ENCODE assay signal across 13 cellular contexts in the genomic region with DNA sequence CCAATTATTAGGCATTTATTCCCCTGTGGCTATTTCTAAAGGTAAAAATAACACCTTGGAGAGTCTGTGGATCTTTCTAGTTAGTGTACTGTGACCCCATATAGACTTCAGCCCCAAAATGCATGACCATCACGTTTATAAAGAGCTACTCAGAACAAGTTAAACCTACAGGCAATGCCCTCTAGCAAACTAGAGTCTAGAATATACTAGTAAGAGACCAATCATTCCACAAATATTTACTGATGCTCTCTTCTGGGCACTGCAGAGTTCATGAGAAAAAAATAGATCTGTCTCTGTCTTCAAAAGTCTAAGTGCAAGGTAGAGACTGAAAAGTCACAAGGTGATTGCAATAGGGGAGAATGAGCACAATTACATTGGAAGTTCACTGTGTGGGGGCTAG. TPM values are rescaled to one million over a fixed set of nuclear protein-coding genes. Genes with fewer than 3 reads are reported as not detected.
DNase-seq lines count a peak whose midpoint lies in the region; ATAC-seq and TF ChIP-seq lines count a peak whose summit lies in the region.
"Had no signal": no experiment of that assay in that cellular context is flagged by ENCODE, and none has a peak within 500 bp of the region (broad histone marks: within the 10 kb centered on the region; RNA-seq: fewer than 3 reads in every experiment).

No MANE protein-coding gene starts in this region.

- H2BK15ac ChIP-seq in neuronal stem cell (ENCODE audit: low read length), result no peak overlapping the region

- H3K4me1 ChIP-seq in ascending aorta, result peaks cover 0 to 21% of the 10 kb centered on the region in 2 donors
- peaks cover 0 to 31% (median 7%) of the 10 kb centered on the region in 3 donors for H3K4me1 ChIP-seq in gastroesophageal sphincter
- peaks cover 12 to 53% of the 10 kb centered on the region in 2 donors for H3K4me1 ChIP-seq in thoracic aorta (ENCODE audit: control insufficient read depth in 1 of 2, low read depth in 2 of 2)
- peaks cover 9% of the 10 kb centered on the region for H3K4me1 ChIP-seq in OCI-LY7 (ENCODE audit: insufficient read depth, low read length, poor library complexity, severe bottlenecking)
- H3K4me1 ChIP-seq in neuronal stem cell (ENCODE audit: control insufficient read depth in 2 of 2, insufficient read depth in 1 of 2, low read depth in 1 of 2, low read length in 2 of 2), result peaks cover 0 to 1% of the 10 kb centered on the region in 2 donors

- no TSS peak for BruUV-seq in OCI-LY7 (replicated peaks; lab: Mats Ljungman, UMichigan)

- intact Hi-C loops in ascending aorta (cut with DNase I) (no loop called here), OCI-LY7 (cut with micrococcal nuclease; ENCODE audit: unreplicated experiment) (no loop called here)

- TF ChIP-seq POLR2A in gastroesophageal sphincter (IDR thresholded peaks at IDR 0.05), result no peak

- H3K9me3 ChIP-seq in ascending aorta (no peaks in the 10 kb centered on the region), gastroesophageal sphincter (no peaks in the 10 kb centered on the region), thoracic aorta (no peaks in the 10 kb centered on the region), OCI-LY7 (ENCODE audit: low read length) (no peaks in the 10 kb centered on the region), neuronal stem cell (replicated peaks in 1 of 2; ENCODE audit: control insufficient read depth in 2 of 2, insufficient read depth in 1 of 2, low read depth in 1 of 2, low read length in 2 of 2) (no peaks in the 10 kb centered on the region)

- no peak overlapping the region for H3K14ac ChIP-seq in neuronal stem cell (ENCODE audit: low read length)

- no peak overlapping the region for H3K23ac ChIP-seq in neuronal stem cell (ENCODE audit: low read depth, low read length, poor library complexity)

- H3K4ac ChIP-seq in neuronal stem cell (ENCODE audit: low read length), result no peak overlapping the region

- ATAC-seq in gastroesophageal sphincter (no peak), thoracic aorta (ENCODE audit: insufficient number of reproducible peaks, low FRiP score, low read depth) (no peak)
- ATAC-seq: HCT116 had no signal

- H2AK5ac ChIP-seq in neuronal stem cell (ENCODE audit: low read depth, low read length), result no peak overlapping the region

- DNase-seq in EL, result peak; percentile 20
- DNase-seq in ascending aorta (ENCODE audit: low spot score in 2 of 2), result no peak
- DNase-seq in thoracic aorta (ENCODE audit: low spot score), result no peak
- no peak for DNase-seq in OCI-LY7 (ENCODE audit: low spot score)
- DNase-seq in T-helper 2 cell, result no peak
- no peak for DNase-seq in neuronal stem cell (ENCODE audit: low spot score)
- DNase-seq: CD4-positive, alpha-beta memory T cell; DMS153; DMS79 treated with DMSO at 0.1 percent for 48 hours; GF-D8 had no signal

- peak overlapping the region; percentile 61 to 66 for H3K27ac ChIP-seq in ascending aorta
- peak overlapping the region in 3 of 4 donors; percentile 26 to 71 (median 55) for H3K27ac ChIP-seq in gastroesophageal sphincter
- H3K27ac ChIP-seq in thoracic aorta, result peak overlapping the region; percentile 20 to 33
- no peak overlapping the region for H3K27ac ChIP-seq in OCI-LY7 (ENCODE audit: low read depth, low read length, poor library complexity, severe bottlenecking)
- no peak overlapping the region for H3K27ac ChIP-seq in neuronal stem cell (replicated peaks; ENCODE audit: low read length)
- H3K27ac ChIP-seq: C4-2B had no signal

- H2BK5ac ChIP-seq in neuronal stem cell (ENCODE audit: low read length), result no peak overlapping the region

- POLR2A ChIA-PET in OCI-LY7 (lab: Charles Lee), result interaction anchor here (0.9 kb wide), 1 partner anchor 39 kb away, joined by 3 read pairs; no protein-coding TSS in a partner anchor

- no peaks in the 10 kb centered on the region for H3K27me3 ChIP-seq in ascending aorta
- no peaks in the 10 kb centered on the region for H3K27me3 ChIP-seq in gastroesophageal sphincter
- H3K27me3 ChIP-seq in thoracic aorta (replicated peaks; ENCODE audit: insufficient read depth), result no peaks in the 10 kb centered on the region
- peaks cover 0 to 2% (median 0%) of the 10 kb centered on the region in 3 experiments for H3K27me3 ChIP-seq in neuronal stem cell (ENCODE audit: control insufficient read depth in 3 of 3, insufficient read depth in 3 of 3, low read depth in 1 of 3, low read length in 3 of 3)

- WGBS in gastroesophageal sphincter (ENCODE audit: low coverage in 1 of 2), 2 donors, result 14% methylated on average over 1 of the region's 1 CpG; no CpG with 5 or more reads in 1 of the 2 donors
- WGBS in neuronal stem cell (ENCODE audit: extremely low coverage in 2 of 2, insufficient read length in 2 of 2, insufficient replicate concordance in 1 of 2), 2 donors, result no CpG with 5 or more reads among the region's 1 CpG

- no peaks in the 10 kb centered on the region for H3K36me3 ChIP-seq in ascending aorta
- H3K36me3 ChIP-seq in gastroesophageal sphincter, result no peaks in the 10 kb centered on the region
- H3K36me3 ChIP-seq in thoracic aorta, result no peaks in the 10 kb centered on the region
- no peaks in the 10 kb centered on the region for H3K36me3 ChIP-seq in OCI-LY7 (ENCODE audit: insufficient read depth, low read length)
- no peaks in the 10 kb centered on the region for H3K36me3 ChIP-seq in neuronal stem cell (replicated peaks in 1 of 2; ENCODE audit: control insufficient read depth in 2 of 2, insufficient read depth in 2 of 2, low read length in 2 of 2)

- no peak overlapping the region for H3K18ac ChIP-seq in neuronal stem cell (ENCODE audit: low read length)

- H3K79me1 ChIP-seq in neuronal stem cell (ENCODE audit: low read depth, low read length), result no peaks in the 10 kb centered on the region

- no peak overlapping the region for H4K91ac ChIP-seq in neuronal stem cell (ENCODE audit: low read depth, low read length, poor library complexity)

- TF ChIP-seq CTCF in ascending aorta (IDR thresholded peaks at IDR 0.05), result no peak
- TF ChIP-seq CTCF in gastroesophageal sphincter (IDR thresholded peaks at IDR 0.05), result no peak
- no peak for TF ChIP-seq CTCF in thoracic aorta (IDR thresholded peaks at IDR 0.05)
- TF ChIP-seq CTCF in OCI-LY7 (conservative IDR thresholded peaks at IDR 0.05; ENCODE audit: low read length), result no peak

- CTCF ChIA-PET in OCI-LY7 (lab: Charles Lee; ENCODE audit: unreplicated experiment), result no interaction called here

- H2AFZ ChIP-seq in OCI-LY7 (ENCODE audit: low read length) (no peak overlapping the region), neuronal stem cell (ENCODE audit: low read length) (no peak overlapping the region)

- H3K4me3 ChIP-seq in ascending aorta (no peak overlapping the region), gastroesophageal sphincter (no peak overlapping the region), thoracic aorta (no peak overlapping the region), OCI-LY7 (ENCODE audit: low read depth, low read length, poor library complexity, severe bottlenecking) (no peak overlapping the region), neuronal stem cell (ENCODE audit: low read length in 2 of 2) (no peak overlapping the region)

- H4K20me1 ChIP-seq in OCI-LY7 (ENCODE audit: insufficient read depth, low read length), result no peaks in the 10 kb centered on the region

- H2BK12ac ChIP-seq in neuronal stem cell (ENCODE audit: low read length), result no peak overlapping the region

- H4K8ac ChIP-seq in neuronal stem cell (ENCODE audit: low read depth, low read length), result no peak overlapping the region

- TF ChIP-seq EP300 in gastroesophageal sphincter (IDR thresholded peaks at IDR 0.05), result no peak

- no peak overlapping the region for H3K9ac ChIP-seq in neuronal stem cell (ENCODE audit: low read depth, low read length, poor library complexity)

- no peaks in the 10 kb centered on the region for H3K9me2 ChIP-seq in OCI-LY7 (ENCODE audit: insufficient read depth, low read length)

- no peak overlapping the region for H3K4me2 ChIP-seq in OCI-LY7 (ENCODE audit: low read length)
- H3K4me2 ChIP-seq in neuronal stem cell (ENCODE audit: insufficient read depth, low read length, poor library complexity, severe bottlenecking), result no peak overlapping the region

- H2BK120ac ChIP-seq in neuronal stem cell (ENCODE audit: low read depth, low read length), result no peak overlapping the region

- H3K79me2 ChIP-seq in OCI-LY7 (ENCODE audit: insufficient read depth, low read depth, low read length), result no peaks in the 10 kb centered on the region

RNA-seq across cellular contexts. Expression of a gene that starts 20.5 kb away (rescaled TPM):
- total RNA-seq in ascending aorta (352 TPM), gastroesophageal sphincter (1,000 to 10,000 TPM; 1,513 to 2,575 (median 1,808) TPM), thoracic aorta (1,000 to 10,000 TPM in 1 of 2 donors, 100 to 1,000 TPM in 1; 912 to 1,038 TPM), OCI-LY7 (2022) (0.49 TPM in 1 of 2 replicates, not detected in the other)
- total RNA-seq in OCI-LY7 (2014; rRNA removed; shearing (Covaris generic)), result 0.25 TPM in 1 of 2 replicates, not detected in the other
- 98.6 TPM for polyA plus RNA-seq in neuronal stem cell (2013, experiment 1 of 2)
- 99.2 TPM for polyA plus RNA-seq in neuronal stem cell (2013, experiment 2 of 2)
- total RNA-seq: CD4-positive, alpha-beta memory T cell had no signal

Comparison
In these comparisons a context has a peak if more than half of its experiments do, and no peak if none do; other contexts are left out.
1. H3K27ac ChIP-seq: peak in ascending aorta (2 of 2), gastroesophageal sphincter (3 of 4) and thoracic aorta (2 of 2); none in OCI-LY7 (single experiment) and neuronal stem cell (single experiment).
2. RNA of a gene that starts 20.5 kb away (total RNA-seq): 1,513 to 2,575 TPM in gastroesophageal sphincter, 912 to 1,038 TPM in thoracic aorta and 352 TPM in ascending aorta (single experiment); 0.25 to 0.49 TPM in OCI-LY7; every median in the first group is over 100 times any median in the second.